Comparison of ENCODE assay signal across 33 cellular contexts in the genomic region with DNA sequence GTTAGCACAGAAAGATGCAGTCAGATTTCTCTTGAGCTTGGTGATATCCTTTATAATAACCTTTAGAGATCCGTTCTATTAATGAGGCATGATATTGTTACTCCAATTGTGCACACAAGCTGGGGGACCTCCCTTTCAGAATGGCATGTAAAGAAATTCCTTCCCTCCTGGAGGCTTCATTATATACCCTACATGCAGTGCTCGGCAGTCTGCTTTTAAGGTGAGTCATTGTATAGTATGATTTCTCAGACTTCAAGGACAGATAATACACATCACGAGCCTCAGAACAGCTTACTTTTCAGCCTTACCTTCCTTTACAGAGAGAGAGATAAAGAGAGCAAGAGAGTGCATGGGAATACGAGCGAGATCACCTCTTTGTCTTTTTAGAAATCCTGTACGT.
"Had no signal": no experiment of that assay in that cellular context is flagged by ENCODE, and none has a peak within 500 bp of the region (broad histone marks: within the 10 kb centered on the region; RNA-seq: fewer than 3 reads in every experiment).

No MANE protein-coding gene starts in this region.

- H3K4me3 Mint-ChIP-seq: activated naive CD4-positive, alpha-beta T cell treated with anti-CD3 and anti-CD28 coated beads for 36 hours; activated naive CD8-positive, alpha-beta T cell treated with anti-CD3 and anti-CD28 coated beads for 36 hours; activated T-helper 1 cell treated with anti-CD3 and anti-CD28 coated beads, Interleukin-12 subunit alpha, Interleukin-12 subunit beta, Interleukin-2, Interleukin-4 antibody, amounts not matched to agents 30 ng/mL and 10 ng/mL and 1 ng/mL, durations not matched to agents 14 hours and 24 hours and 36 hours; naive thymus-derived CD8-positive, alpha-beta T cell; stimulated activated effector memory CD8-positive, alpha-beta T cell treated with anti-CD3 and anti-CD28 coated beads, Interleukin-12 subunit alpha, Interleukin-12 subunit beta, amount 100 ng/mL, for 72 hours; stimulated activated naive CD8-positive, alpha-beta T cell treated with anti-CD3 and anti-CD28 coated beads, Interleukin-15, Interleukin-2, amounts not matched to agents 100 ng/mL and 50 ng/mL, for 24 hours; T-helper 1 cell treated with Interleukin-12 subunit alpha and Interleukin-12 subunit beta and Interleukin-4 antibody, amounts not matched to agents 30 μg/mL and 1 μg/mL, for 36 hours had no signal

- H3K36me3 ChIP-seq: adrenal gland, breast epithelium, esophagus muscularis mucosa, heart right ventricle, neutrophil, sigmoid colon, thoracic aorta, upper lobe of left lung, vagina had no signal

- ATAC-seq: activated CD4-positive, CD25-positive, alpha-beta regulatory T cell treated with anti-CD3 and anti-CD28 coated beads, Interleukin-2, amount 50 U/mL, for 24 hours; foreskin keratinocyte; heart right ventricle; left ventricle myocardium superior; naive thymus-derived CD8-positive, alpha-beta T cell; stimulated activated effector memory CD8-positive, alpha-beta T cell treated with anti-CD3 and anti-CD28 coated beads, Interleukin-12 subunit alpha, Interleukin-12 subunit beta, amount 100 ng/mL, for 72 hours had no signal

- DNase-seq: activated CD4-positive, alpha-beta T cell treated with anti-CD3 and anti-CD28 coated beads for 48 hours; activated CD4-positive, alpha-beta T cell treated with anti-CD3 and anti-CD28 coated beads, Interleukin-2, amount 50 U/mL, for 48 hours; activated CD8-positive, alpha-beta memory T cell treated with anti-CD3 and anti-CD28 coated beads for 24 hours; activated effector memory CD4-positive, alpha-beta T cell treated with anti-CD3 and anti-CD28 coated beads, Interleukin-2, amount 50 U/mL, for 16 hours; activated naive CD4-positive, alpha-beta T cell treated with anti-CD3 and anti-CD28 coated beads for 36 hours; activated naive CD8-positive, alpha-beta T cell treated with anti-CD3 and anti-CD28 coated beads for 36 hours; adrenal gland; aorta; central memory CD4-positive, alpha-beta T cell; dermis blood vessel endothelial cell; effector CD4-positive, alpha-beta T cell; foreskin keratinocyte; heart right ventricle; islet precursor cell; left ventricle myocardium superior; naive thymus-derived CD8-positive, alpha-beta T cell; sigmoid colon; small intestine; stimulated activated CD4-positive, alpha-beta T cell treated with anti-CD3 and anti-CD28 coated beads, Interleukin-4, amount 100 ng/mL, for 24 hours; T-helper 9 cell; upper lobe of left lung had no signal

- H3K36me3 Mint-ChIP-seq: activated naive CD8-positive, alpha-beta T cell treated with anti-CD3 and anti-CD28 coated beads for 36 hours; stimulated activated effector memory CD8-positive, alpha-beta T cell treated with anti-CD3 and anti-CD28 coated beads, Interleukin-12 subunit alpha, Interleukin-12 subunit beta, amount 100 ng/mL, for 72 hours had no signal

- H3K9me3 ChIP-seq: adrenal gland, breast epithelium, esophagus muscularis mucosa, heart right ventricle, neutrophil, sigmoid colon, thoracic aorta, upper lobe of left lung, vagina had no signal

- H3K27me3 ChIP-seq: adrenal gland, breast epithelium, foreskin keratinocyte, neutrophil, sigmoid colon, upper lobe of left lung, vagina had no signal

- FAIRE-seq: colon, small intestine, TTC549 had no signal

- H3K9me3 Mint-ChIP-seq: activated naive CD4-positive, alpha-beta T cell treated with anti-CD3 and anti-CD28 coated beads for 36 hours; activated naive CD8-positive, alpha-beta T cell treated with anti-CD3 and anti-CD28 coated beads for 36 hours; activated T-helper 1 cell treated with anti-CD3 and anti-CD28 coated beads, Interleukin-12 subunit alpha, Interleukin-12 subunit beta, Interleukin-2, Interleukin-4 antibody, amounts not matched to agents 30 ng/mL and 10 ng/mL and 1 ng/mL, durations not matched to agents 14 hours and 24 hours and 36 hours; stimulated activated naive CD8-positive, alpha-beta T cell treated with anti-CD3 and anti-CD28 coated beads, Interleukin-15, Interleukin-2, amounts not matched to agents 100 ng/mL and 50 ng/mL, for 24 hours; T-helper 1 cell treated with Interleukin-12 subunit alpha and Interleukin-12 subunit beta and Interleukin-4 antibody, amounts not matched to agents 30 μg/mL and 1 μg/mL, for 36 hours had no signal

- H3K27ac ChIP-seq: adrenal gland, breast epithelium, esophagus muscularis mucosa, foreskin keratinocyte, heart right ventricle, neutrophil, sigmoid colon, thoracic aorta, upper lobe of left lung, vagina had no signal

- H3K4me1 Mint-ChIP-seq: activated naive CD8-positive, alpha-beta T cell treated with anti-CD3 and anti-CD28 coated beads for 36 hours; naive thymus-derived CD8-positive, alpha-beta T cell; stimulated activated effector memory CD8-positive, alpha-beta T cell treated with anti-CD3 and anti-CD28 coated beads, Interleukin-12 subunit alpha, Interleukin-12 subunit beta, amount 100 ng/mL, for 72 hours had no signal

- H3K4me3 ChIP-seq: adrenal gland, breast epithelium, esophagus muscularis mucosa, heart right ventricle, sigmoid colon, thoracic aorta, upper lobe of left lung, vagina had no signal

- H3K27ac Mint-ChIP-seq: activated naive CD4-positive, alpha-beta T cell treated with anti-CD3 and anti-CD28 coated beads for 36 hours; activated naive CD8-positive, alpha-beta T cell treated with anti-CD3 and anti-CD28 coated beads for 36 hours; activated T-helper 1 cell treated with anti-CD3 and anti-CD28 coated beads, Interleukin-12 subunit alpha, Interleukin-12 subunit beta, Interleukin-2, Interleukin-4 antibody, amounts not matched to agents 30 ng/mL and 10 ng/mL and 1 ng/mL, durations not matched to agents 14 hours and 24 hours and 36 hours; naive thymus-derived CD8-positive, alpha-beta T cell; stimulated activated effector memory CD8-positive, alpha-beta T cell treated with anti-CD3 and anti-CD28 coated beads, Interleukin-12 subunit alpha, Interleukin-12 subunit beta, amount 100 ng/mL, for 72 hours; stimulated activated naive CD8-positive, alpha-beta T cell treated with anti-CD3 and anti-CD28 coated beads, Interleukin-15, Interleukin-2, amounts not matched to agents 100 ng/mL and 50 ng/mL, for 24 hours; T-helper 1 cell treated with Interleukin-12 subunit alpha and Interleukin-12 subunit beta and Interleukin-4 antibody, amounts not matched to agents 30 μg/mL and 1 μg/mL, for 36 hours had no signal

- H3K4me1 ChIP-seq: adrenal gland, breast epithelium, esophagus muscularis mucosa, foreskin keratinocyte, heart right ventricle, sigmoid colon, vagina had no signal
